Comparison of ENCODE assay signal across 17 cellular contexts in the genomic region with DNA sequence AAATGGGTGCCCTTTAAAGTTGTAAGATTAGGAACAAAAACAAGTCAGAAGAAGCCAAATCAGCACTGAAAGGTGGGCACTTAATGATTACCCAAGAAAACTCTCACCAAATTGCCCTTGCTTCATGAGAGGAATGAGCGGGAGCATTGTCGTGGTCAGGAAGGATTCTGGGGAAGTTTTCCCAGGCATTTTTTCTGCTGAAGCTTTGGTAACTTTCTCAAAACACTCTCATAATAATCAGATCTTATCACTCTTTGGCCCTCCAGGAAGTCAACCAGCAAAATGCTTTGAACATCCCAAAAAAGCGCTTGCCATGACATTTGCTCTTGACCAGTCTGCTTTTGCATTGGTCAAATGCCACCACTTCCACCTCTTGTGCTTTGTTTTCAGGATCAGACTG. TPM values are rescaled to one million over a fixed set of nuclear protein-coding genes. Genes with fewer than 3 reads are reported as not detected.
A peak's percentile ranks its signal among the peaks of the same experiment; 100 is the strongest.
DNase-seq lines count a peak whose midpoint lies in the region; ATAC-seq and TF ChIP-seq lines count a peak whose summit lies in the region.
"Had no signal": no experiment of that assay in that cellular context is flagged by ENCODE, and none has a peak within 500 bp of the region (broad histone marks: within the 10 kb centered on the region; RNA-seq: fewer than 3 reads in every experiment).

No MANE protein-coding gene starts in this region.

- H2BK12ac ChIP-seq in trophoblast cell (ENCODE audit: low read length): no peak overlapping the region

- H3K4me3 ChIP-seq in fibroblast of the aortic adventitia (ENCODE audit: low read depth, low read length) (no peak overlapping the region), trophoblast cell (ENCODE audit: low read depth, low read length) (no peak overlapping the region)
- H3K4me3 ChIP-seq: A549 had no signal

- TF ChIP-seq CTCF in fibroblast of the aortic adventitia (IDR thresholded peaks at IDR 0.05; ENCODE audit: insufficient read depth, low read length): no peak

- no peak overlapping the region for H3K9ac ChIP-seq in trophoblast cell (ENCODE audit: low read length)

- no peaks in the 10 kb centered on the region for H3K4me1 Mint-ChIP-seq in T-cell
- H3K4me1 Mint-ChIP-seq: CD8-positive, alpha-beta memory T cell had no signal

- H3K4me2 ChIP-seq in trophoblast cell (ENCODE audit: low read length): no peak overlapping the region
- H3K4me2 ChIP-seq: A549 had no signal

- no peak overlapping the region for H3K18ac ChIP-seq in trophoblast cell (ENCODE audit: low read length)

- no peak overlapping the region for H3K23ac ChIP-seq in trophoblast cell (ENCODE audit: low read length)

- H3K36me3 Mint-ChIP-seq in T-cell: no peaks in the 10 kb centered on the region

- no peak overlapping the region for H2AK5ac ChIP-seq in trophoblast cell (ENCODE audit: low read length)

- no peak overlapping the region for H2AFZ ChIP-seq in trophoblast cell (ENCODE audit: insufficient read depth, low read length, poor library complexity)

- H3K79me1 ChIP-seq in trophoblast cell (ENCODE audit: low read length): no peaks in the 10 kb centered on the region

- H2BK5ac ChIP-seq in trophoblast cell (ENCODE audit: low read depth, low read length, poor library complexity): peak overlapping the region; percentile 21

- no peak overlapping the region for H3K14ac ChIP-seq in trophoblast cell (ENCODE audit: low read length)

- H4K12ac ChIP-seq in trophoblast cell (ENCODE audit: low read depth, low read length): no peak overlapping the region

- no peak overlapping the region for H3K27ac ChIP-seq in trophoblast cell (ENCODE audit: low read depth, low read length)
- H3K27ac ChIP-seq: A549 had no signal

- CTCF ChIA-PET in T-cell (lab: Charles Lee): interaction anchor here in 1 of 2 donors (0.6 kb wide), 1 partner anchor 137 kb away, joined by 3 read pairs; no protein-coding TSS in a partner anchor

- DNase-seq in GM04503 (ENCODE audit: low read depth): peak; percentile 41
- DNase-seq in RPMI7951 (ENCODE audit: low read depth): peak; percentile 43
- DNase-seq in fibroblast of the aortic adventitia (ENCODE audit: low read depth): peak; percentile 27
- DNase-seq in trophoblast cell: peak; percentile 42 to 60
- DNase-seq in T-cell: no peak
- DNase-seq in NCI-H69 (lab: John Stamatoyannopoulos, UW): no peak
- DNase-seq: C1 segment of cervical spinal cord; CD8-positive, alpha-beta memory T cell; HCEC 1CT; KBM-7; NCI-H1105 treated with DMSO at 0.1 percent for 48 hours; NCI-H1694; NCI-H510A treated with DMSO at 0.1 percent for 48 hours had no signal

- no peak overlapping the region for H4K91ac ChIP-seq in trophoblast cell (ENCODE audit: low read depth, low read length)

- H3K27ac Mint-ChIP-seq in T-cell: no peak overlapping the region
- H3K27ac Mint-ChIP-seq: CD8-positive, alpha-beta memory T cell had no signal

- ATAC-seq in T-cell (replicated peaks in 1 of 4): no peak
- no peak for ATAC-seq in HG03135 (IDR thresholded peaks at IDR 0.05; ENCODE audit: unreplicated experiment)
- ATAC-seq in GM21528 (IDR thresholded peaks at IDR 0.05; ENCODE audit: low FRiP score, unreplicated experiment): no peak
- ATAC-seq: A549, Right ventricle myocardium inferior had no signal

- no peaks in the 10 kb centered on the region for H3K9me3 ChIP-seq in trophoblast cell (ENCODE audit: insufficient read depth, low read depth, low read length)
- H3K9me3 ChIP-seq: A549 had no signal

- peaks cover 0 to 6% (median 3%) of the 10 kb centered on the region in 3 donors for H3K9me3 Mint-ChIP-seq in T-cell

- no peaks in the 10 kb centered on the region for H3K27me3 ChIP-seq in trophoblast cell (ENCODE audit: insufficient read depth, low read length)

- no CpG with 5 or more reads among the region's 3 CpGs for WGBS in trophoblast cell (ENCODE audit: extremely low coverage, insufficient coverage, insufficient read length)

- no peak overlapping the region for H4K8ac ChIP-seq in trophoblast cell (ENCODE audit: low read depth, low read length)

- H3K27me3 Mint-ChIP-seq in T-cell: peaks cover 13 to 28% of the 10 kb centered on the region in 2 donors

- no peak overlapping the region for H2BK120ac ChIP-seq in trophoblast cell (ENCODE audit: insufficient read depth, low read length, poor library complexity)

- H3K4me3 Mint-ChIP-seq in T-cell: no peak overlapping the region
- H3K4me3 Mint-ChIP-seq: CD8-positive, alpha-beta memory T cell had no signal

- H3K4ac ChIP-seq in trophoblast cell (ENCODE audit: low read depth, low read length): no peak overlapping the region

- no peaks in the 10 kb centered on the region for H3K4me1 ChIP-seq in trophoblast cell (ENCODE audit: control insufficient read depth in 1 of 2, insufficient read depth in 2 of 2, low read length in 2 of 2)
- H3K4me1 ChIP-seq: A549 had no signal

- POLR2A ChIA-PET in T-cell (lab: Charles Lee): no interaction called here

- H3K79me2 ChIP-seq in trophoblast cell (ENCODE audit: control insufficient read depth, insufficient read depth, low read length, poor library complexity): no peaks in the 10 kb centered on the region

- peaks cover 5 to 10% of the 10 kb centered on the region in 2 experiments for H3K36me3 ChIP-seq in trophoblast cell (ENCODE audit: control insufficient read depth in 1 of 2, insufficient read depth in 2 of 2, low read length in 2 of 2)

RNA-seq across cellular contexts. Expression of a gene that starts 10.4 kb away (rescaled TPM):
- 75.6 and 81.8 TPM in 2 replicates for total RNA-seq in RPMI7951 (2014; rRNA removed; shearing (Covaris generic))
- total RNA-seq in fibroblast of the aortic adventitia (ENCODE audit: low replicate concordance) (53.7 and 97.7 TPM in 2 replicates), T-cell (under 1 TPM in 4 of 5 donors, not detected in 1; 0.12 to 0.30 (median 0.24) TPM)
- polyA plus RNA-seq in trophoblast cell (2013): 129 and 131 TPM in 2 replicates
- polyA plus RNA-seq: CD8-positive, alpha-beta memory T cell had no signal

RNA-seq across cellular contexts. Expression of a gene that starts 19.5 kb away (rescaled TPM):
- 0.78 and 1.1 TPM in 2 replicates for total RNA-seq in RPMI7951 (2014; rRNA removed; shearing (Covaris generic))
- 2.5 and 5.2 TPM in 2 replicates for total RNA-seq in fibroblast of the aortic adventitia (ENCODE audit: low replicate concordance)
- 2.5 and 3.3 TPM in 2 replicates for polyA plus RNA-seq in trophoblast cell (2013)
- total RNA-seq in T-cell: under 1 TPM in 2 of 5 donors, not detected in 3; 0.18 to 0.51 TPM
- total RNA-seq: CD8-positive, alpha-beta memory T cell had no signal
- polyA plus RNA-seq: CD8-positive, alpha-beta memory T cell had no signal

RNA-seq across cellular contexts. Expression of a gene that starts 23.5 kb away (rescaled TPM):
- total RNA-seq in RPMI7951 (2014; rRNA removed; shearing (Covaris generic)): 1.1 and 1.2 TPM in 2 replicates
- 7.0 and 10.5 TPM in 2 replicates for total RNA-seq in fibroblast of the aortic adventitia (ENCODE audit: low replicate concordance)
- 0.85 and 0.88 TPM in 2 replicates for polyA plus RNA-seq in trophoblast cell (2013)
- not detected for total RNA-seq in T-cell
- total RNA-seq: CD8-positive, alpha-beta memory T cell had no signal
- polyA plus RNA-seq: A549; CD8-positive, alpha-beta memory T cell had no signal

RNA-seq across cellular contexts. Expression of a gene that starts 35.0 kb away (rescaled TPM):
- total RNA-seq in RPMI7951 (2014; rRNA removed; shearing (Covaris generic)): 19.9 and 23.5 TPM in 2 replicates
- total RNA-seq in fibroblast of the aortic adventitia (ENCODE audit: low replicate concordance) (39.7 and 50.5 TPM in 2 replicates), T-cell (under 1 TPM in 4 of 5 donors, not detected in 1; 0.09 to 0.53 (median 0.22) TPM)
- 0.14 and 0.18 TPM in 2 replicates for polyA plus RNA-seq in trophoblast cell (2013)
- polyA plus RNA-seq: CD8-positive, alpha-beta memory T cell had no signal

RNA-seq across cellular contexts. Expression of a gene that starts 44.5 kb away (rescaled TPM):
- 7.0 and 8.1 TPM in 2 replicates for total RNA-seq in RPMI7951 (2014; rRNA removed; shearing (Covaris generic))
- total RNA-seq in fibroblast of the aortic adventitia (ENCODE audit: low replicate concordance) (7.6 and 17.8 TPM in 2 replicates), T-cell (under 1 TPM in 4 of 5 donors, not detected in 1; 0.06 to 0.44 (median 0.11) TPM)
- polyA plus RNA-seq in trophoblast cell (2013): 7.0 TPM in 2 replicates

Comparison
In these comparisons a context has a peak if more than half of its experiments do, and no peak if none do; other contexts are left out.
1. DNase-seq: peak in GM04503 (single experiment), RPMI7951 (single experiment), fibroblast of the aortic adventitia (single experiment) and trophoblast cell (2 of 2); none in T-cell (0 of 34) and NCI-H69 (single experiment).
2. RNA of a gene that starts 10.4 kb away (total RNA-seq): 53.7 to 97.7 TPM in fibroblast of the aortic adventitia and 75.6 to 81.8 TPM in RPMI7951; 0.12 to 0.30 TPM in T-cell; every median in the first group is over 10 times any median in the second.